In the genomic region with DNA sequence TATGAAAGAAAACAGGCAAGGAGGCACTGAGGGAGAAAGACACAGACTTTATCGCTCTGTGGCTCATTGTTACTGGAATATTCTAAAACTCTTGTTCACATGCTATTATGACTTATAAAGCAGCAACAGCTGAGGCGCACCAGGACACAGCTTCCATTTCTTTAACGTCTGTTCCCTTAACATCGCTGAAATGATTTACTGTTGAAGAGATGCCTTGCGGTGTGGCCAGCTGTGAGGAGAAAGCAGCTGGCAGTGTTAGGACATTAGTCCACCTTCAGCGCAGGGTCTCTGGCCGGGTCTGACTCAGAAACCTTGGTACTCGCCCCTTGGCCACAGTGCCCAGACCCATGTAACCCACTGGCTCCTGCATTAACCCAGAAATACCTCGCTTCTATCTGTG, we compare ENCODE assay signal across 1 cellular context.
TF ChIP-seq lines count a peak whose summit lies in the region.

No MANE protein-coding gene starts in this region.

TF ChIP-seq in K562, 482 proteins besides CTCF, POLR2A, EP300 and RAD21:
- no peak for TF ChIP-seq RCOR1 (IDR thresholded peaks at IDR 0.05; ENCODE audit: borderline replicate concordance in 1 of 2, low read depth in 2 of 2, low read length in 2 of 2)
- TF ChIP-seq BHLHE40 (IDR thresholded peaks at IDR 0.05; ENCODE audit: low read length): no peak
- no peak for TF ChIP-seq HDAC3 (IDR thresholded peaks at IDR 0.05; ENCODE audit: borderline replicate concordance, partially characterized antibody)
- TF ChIP-seq, protein P1, sequence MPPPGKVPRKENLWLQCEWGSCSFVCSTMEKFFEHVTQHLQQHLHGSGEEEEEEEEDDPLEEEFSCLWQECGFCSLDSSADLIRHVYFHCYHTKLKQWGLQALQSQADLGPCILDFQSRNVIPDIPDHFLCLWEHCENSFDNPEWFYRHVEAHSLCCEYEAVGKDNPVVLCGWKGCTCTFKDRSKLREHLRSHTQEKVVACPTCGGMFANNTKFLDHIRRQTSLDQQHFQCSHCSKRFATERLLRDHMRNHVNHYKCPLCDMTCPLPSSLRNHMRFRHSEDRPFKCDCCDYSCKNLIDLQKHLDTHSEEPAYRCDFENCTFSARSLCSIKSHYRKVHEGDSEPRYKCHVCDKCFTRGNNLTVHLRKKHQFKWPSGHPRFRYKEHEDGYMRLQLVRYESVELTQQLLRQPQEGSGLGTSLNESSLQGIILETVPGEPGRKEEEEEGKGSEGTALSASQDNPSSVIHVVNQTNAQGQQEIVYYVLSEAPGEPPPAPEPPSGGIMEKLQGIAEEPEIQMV (tag; conservative IDR thresholded peaks at IDR 0.05; ENCODE audit: low read depth): no peak
- TF ChIP-seq CLOCK (CRISPR knock-in tag; IDR thresholded peaks at IDR 0.05; ENCODE audit: borderline replicate concordance): no peak
- no peak for TF ChIP-seq ARHGAP35 (IDR thresholded peaks at IDR 0.05; ENCODE audit: partially characterized antibody)
- TF ChIP-seq ZNF75A (CRISPR knock-in tag; IDR thresholded peaks at IDR 0.05): no peak
- TF ChIP-seq, protein P2, sequence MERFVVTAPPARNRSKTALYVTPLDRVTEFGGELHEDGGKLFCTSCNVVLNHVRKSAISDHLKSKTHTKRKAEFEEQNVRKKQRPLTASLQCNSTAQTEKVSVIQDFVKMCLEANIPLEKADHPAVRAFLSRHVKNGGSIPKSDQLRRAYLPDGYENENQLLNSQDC (CRISPR knock-in tag; IDR thresholded peaks at IDR 0.05): no peak
- no peak for TF ChIP-seq ZBTB1 (CRISPR knock-in tag; IDR thresholded peaks at IDR 0.05; ENCODE audit: borderline replicate concordance, low read depth)
- TF ChIP-seq AFF1 (IDR thresholded peaks at IDR 0.05; ENCODE audit: low read depth in 1 of 2, partially characterized antibody in 2 of 2): no peak
- no peak for TF ChIP-seq ZC3H4 (CRISPR knock-in tag; IDR thresholded peaks at IDR 0.05; ENCODE audit: borderline replicate concordance)
- TF ChIP-seq XRCC3 (IDR thresholded peaks at IDR 0.05): no peak
- no peak for TF ChIP-seq HNRNPLL (IDR thresholded peaks at IDR 0.05; ENCODE audit: low read depth, low read length, poor library complexity, severe bottlenecking)
